Comparison of ENCODE assay signal across 8 cellular contexts in genomic region chr12:62631531-62632520, GRCh38.
DNase-seq lines count a peak whose midpoint lies in the region; ATAC-seq, FAIRE-seq and TF ChIP-seq lines count a peak whose summit lies in the region.

No MANE protein-coding gene starts in this region.

- H3K27me3 ChIP-seq in HUES6 (ENCODE audit: control insufficient read depth, insufficient read depth, low read length) (peaks cover 25% of the 10 kb centered on the region; the same call in 1 of the 2 replicates), lower lobe of right lung (ENCODE audit: low read depth) (no peaks in the 10 kb centered on the region)

- H3K27ac Mint-ChIP-seq in endothelial cell (ENCODE audit: unreplicated experiment), result no peak overlapping the region
- H3K27ac Mint-ChIP-seq in stimulated activated naive CD8-positive, alpha-beta T cell treated with anti-CD3 and anti-CD28 coated beads, Interleukin-15, Interleukin-2, amounts not matched to agents 100 ng/mL and 50 ng/mL, for 24 hours, result no peak overlapping the region

- no peaks in the 10 kb centered on the region for H3K9me3 ChIP-seq in HUES6 (ENCODE audit: control insufficient read depth, insufficient read depth, low read depth, low read length)
- no peaks in the 10 kb centered on the region for H3K9me3 ChIP-seq in lower lobe of right lung

- H3K4me1 Mint-ChIP-seq in endothelial cell (ENCODE audit: unreplicated experiment), result peaks cover 13% of the 10 kb centered on the region
- H3K4me1 Mint-ChIP-seq in stimulated activated naive CD8-positive, alpha-beta T cell treated with anti-CD3 and anti-CD28 coated beads, Interleukin-15, Interleukin-2, amounts not matched to agents 100 ng/mL and 50 ng/mL, for 24 hours (ENCODE audit: low read depth), result peaks cover 5% of the 10 kb centered on the region

- ATAC-seq in GM21360 (IDR thresholded peaks at IDR 0.05; ENCODE audit: unreplicated experiment), result peak; percentile 61
- peak; percentile 87 to 92 for ATAC-seq in lower lobe of right lung

- no peaks in the 10 kb centered on the region for H3K36me3 ChIP-seq in HUES6 (ENCODE audit: control insufficient read depth, insufficient read depth, low read length)
- no peaks in the 10 kb centered on the region for H3K36me3 ChIP-seq in lower lobe of right lung

- H3K4me1 ChIP-seq in HUES6 (ENCODE audit: control insufficient read depth, insufficient read depth, low read length) (peaks cover 51% of the 10 kb centered on the region), lower lobe of right lung (peaks cover 10% of the 10 kb centered on the region)

- H3K4me3 Mint-ChIP-seq in endothelial cell (ENCODE audit: unreplicated experiment), result peak overlapping the region; percentile 79
- H3K4me3 Mint-ChIP-seq in stimulated activated naive CD8-positive, alpha-beta T cell treated with anti-CD3 and anti-CD28 coated beads, Interleukin-15, Interleukin-2, amounts not matched to agents 100 ng/mL and 50 ng/mL, for 24 hours, result peak overlapping the region; percentile 78

- TF ChIP-seq CTCF in D721Med (IDR thresholded peaks at IDR 0.05; ENCODE audit: insufficient read depth, missing control alignments) (no peak), endothelial cell (IDR thresholded peaks at IDR 0.05; ENCODE audit: unreplicated experiment) (no peak), lower lobe of right lung (IDR thresholded peaks at IDR 0.05) (peak; percentile 36)

- peak overlapping the region; percentile 56 for H3K4me3 ChIP-seq in HUES6 (ENCODE audit: low read depth, low read length)
- H3K4me3 ChIP-seq in lower lobe of right lung, result peak overlapping the region; percentile 63

- DNase-seq in D721Med (ENCODE audit: insufficient read length, low spot score) (peak; percentile 52), endothelial cell (ENCODE audit: low spot score) (peak; percentile 62), lower lobe of right lung (peak; percentile 64), NCI-H2171 (lab: John Stamatoyannopoulos, UW) (no peak)
- peak; percentile 4 for DNase-seq in activated CD4-positive, alpha-beta T cell treated with anti-CD3 and anti-CD28 coated beads, Interleukin-2, amount 50 U/mL, for 1 hour

- H3K9ac ChIP-seq in HUES6 (ENCODE audit: low read length), result peak overlapping the region; percentile 54

- intact Hi-C loops in lower lobe of right lung (cut with DNase I), result no loop called here

- no peak overlapping the region; the same call in 1 of the 2 replicates for H3K27ac ChIP-seq in HUES6 (ENCODE audit: low read depth, low read length)
- peak overlapping the region; percentile 42 for H3K27ac ChIP-seq in lower lobe of right lung

- H3K27me3 Mint-ChIP-seq in endothelial cell (ENCODE audit: unreplicated experiment), result peaks cover 4% of the 10 kb centered on the region
- H3K27me3 Mint-ChIP-seq in stimulated activated naive CD8-positive, alpha-beta T cell treated with anti-CD3 and anti-CD28 coated beads, Interleukin-15, Interleukin-2, amounts not matched to agents 100 ng/mL and 50 ng/mL, for 24 hours, result peaks cover 76% of the 10 kb centered on the region

- FAIRE-seq in D721Med (lab: Jason Lieb, UNC), result no peak

- H3K9me3 Mint-ChIP-seq in endothelial cell (ENCODE audit: unreplicated experiment), result no peaks in the 10 kb centered on the region
- H3K9me3 Mint-ChIP-seq in stimulated activated naive CD8-positive, alpha-beta T cell treated with anti-CD3 and anti-CD28 coated beads, Interleukin-15, Interleukin-2, amounts not matched to agents 100 ng/mL and 50 ng/mL, for 24 hours, result no peaks in the 10 kb centered on the region

- no peaks in the 10 kb centered on the region for H3K36me3 Mint-ChIP-seq in endothelial cell (ENCODE audit: low read depth, unreplicated experiment)
- H3K36me3 Mint-ChIP-seq in stimulated activated naive CD8-positive, alpha-beta T cell treated with anti-CD3 and anti-CD28 coated beads, Interleukin-15, Interleukin-2, amounts not matched to agents 100 ng/mL and 50 ng/mL, for 24 hours (ENCODE audit: low read depth), result no peaks in the 10 kb centered on the region
